ENCODE assay signal across 8 cellular contexts in genomic region chr12:81520064-81520945, GRCh38.
A peak's percentile ranks its signal among the peaks of the same experiment; 100 is the strongest.
DNase-seq lines count a peak whose midpoint lies in the region; ATAC-seq and TF ChIP-seq lines count a peak whose summit lies in the region.
"Had no signal": no experiment of that assay in that cellular context is flagged by ENCODE, and none has a peak within 500 bp of the region (broad histone marks: within the 10 kb centered on the region; RNA-seq: fewer than 3 reads in every experiment).

No MANE protein-coding gene starts in this region.

- H3K4me3 ChIP-seq in osteoblast (ENCODE audit: insufficient read depth, low read length): peak overlapping the region; percentile 31
- H3K4me3 ChIP-seq: GM23248 had no signal

- H3K4me1 ChIP-seq in osteoblast (ENCODE audit: insufficient read depth, low read length): no peaks in the 10 kb centered on the region

- ATAC-seq in GM18861 (IDR thresholded peaks at IDR 0.05; ENCODE audit: unreplicated experiment) (peak; percentile 74), HG02678 (IDR thresholded peaks at IDR 0.05; ENCODE audit: unreplicated experiment) (peak; percentile 59)

- no peaks in the 10 kb centered on the region for H3K79me2 ChIP-seq in osteoblast (ENCODE audit: insufficient read depth, low read length)

- H4K20me1 ChIP-seq in osteoblast (ENCODE audit: insufficient read depth, low read length): no peaks in the 10 kb centered on the region

- no peak overlapping the region for H3K27ac ChIP-seq in osteoblast (ENCODE audit: low read depth, low read length)
- H3K27ac ChIP-seq: GM23248 had no signal

- no peaks in the 10 kb centered on the region for H3K27me3 ChIP-seq in osteoblast (ENCODE audit: insufficient read depth, low read length)

- peak overlapping the region; percentile 80 for H2AFZ ChIP-seq in osteoblast (ENCODE audit: low read length)
- H2AFZ ChIP-seq: GM23248 had no signal

- no peaks in the 10 kb centered on the region for H3K9me3 ChIP-seq in osteoblast (ENCODE audit: low read depth, low read length)

- H3K4me2 ChIP-seq in osteoblast (ENCODE audit: insufficient read depth, low read length): peak overlapping the region; percentile 59

- DNase-seq in OCI-M1 (lab: John Stamatoyannopoulos, UW) (peak; percentile 79), osteoblast (ENCODE audit: insufficient read length, low spot score, missing footprints) (peak; percentile 11), glomerular visceral epithelial cell (ENCODE audit: extremely low spot score) (no peak), GDM1 (lab: John Stamatoyannopoulos, UW) (no peak), iPS-NIHi7 (ENCODE audit: extremely low spot score) (no peak)
- DNase-seq: GM23248 had no signal

- TF ChIP-seq CTCF in osteoblast (IDR thresholded peaks at IDR 0.05; ENCODE audit: extremely low read depth, low read depth, low read length): no peak

- no peaks in the 10 kb centered on the region for H3K36me3 ChIP-seq in osteoblast (ENCODE audit: insufficient read depth, low read length)

Comparison
In these comparisons a context has a peak if more than half of its experiments do, and no peak if none do; other contexts are left out.
1. DNase-seq: peak in OCI-M1 (single experiment) and osteoblast (single experiment); none in glomerular visceral epithelial cell (single experiment), GDM1 (single experiment) and iPS-NIHi7 (single experiment).